In the genomic region with DNA sequence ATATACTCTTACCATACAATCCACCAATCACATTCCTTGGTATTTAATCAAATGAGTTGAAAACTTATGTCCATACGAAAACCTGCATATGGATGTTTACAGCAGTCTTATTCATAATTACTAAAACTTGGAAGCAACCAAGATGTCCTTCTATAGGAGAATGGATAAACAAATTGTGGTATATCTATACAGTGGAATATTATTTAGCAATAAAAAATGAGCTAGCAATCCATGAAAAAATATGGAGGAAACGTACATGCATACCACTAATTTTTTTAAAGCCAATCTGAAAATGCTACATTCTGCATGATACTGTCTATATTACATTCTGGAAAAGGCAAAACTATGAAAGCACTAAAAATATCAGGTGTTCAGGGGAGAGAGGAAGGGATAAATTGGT, we compare ENCODE assay signal across 8 cellular contexts.
"Had no signal": no experiment of that assay in that cellular context is flagged by ENCODE, and none has a peak within 500 bp of the region (broad histone marks: within the 10 kb centered on the region; RNA-seq: fewer than 3 reads in every experiment).

No MANE protein-coding gene starts in this region.

- H3K4me3 ChIP-seq: K562 had no signal

- H3K27ac ChIP-seq: HL-60, KMS-11 had no signal

- DNase-seq: IMR-90, KBM-7, KG1 had no signal

- FAIRE-seq: HepG2, HTR-8/SVneo, K562 had no signal

- H3K9ac ChIP-seq: KMS-11 had no signal

- H3K4me2 ChIP-seq: KMS-11 had no signal

- ATAC-seq: HepG2, K562 had no signal
